ENCODE assay signal across 1 cellular context in genomic region chr14:69880051-69880487, GRCh38.
TF ChIP-seq lines count a peak whose summit lies in the region.

No MANE protein-coding gene starts in this region.

TF ChIP-seq in endothelial cell of umbilical vein, 7 proteins besides CTCF, POLR2A, EP300 and RAD21:
- TF ChIP-seq JUN (IDR thresholded peaks at IDR 0.05; ENCODE audit: borderline replicate concordance, insufficient read depth, insufficient read length, low read depth) (no peak), MAX (IDR thresholded peaks at IDR 0.05; ENCODE audit: insufficient read depth, insufficient read length) (no peak), POLR2AphosphoS5 (IDR thresholded peaks at IDR 0.05; ENCODE audit: insufficient read depth, low read depth, low read length) (no peak), MYC (IDR thresholded peaks at IDR 0.05; ENCODE audit: low read depth, low read length) (no peak), EZH2 (IDR thresholded peaks at IDR 0.05; ENCODE audit: borderline replicate concordance, low read depth, low read length, severe bottlenecking) (peak; percentile 9), FOS (IDR thresholded peaks at IDR 0.05; ENCODE audit: borderline replicate concordance, insufficient read depth, low read length) (no peak), GATA2 (IDR thresholded peaks at IDR 0.05; ENCODE audit: insufficient read depth, insufficient read length, low read depth, low read length) (no peak)
